8 cellular contexts compared by ENCODE assay signal in genomic region chrX:119266364-119266995, GRCh38. TPM values are rescaled to one million over a fixed set of nuclear protein-coding genes. Genes with fewer than 3 reads are reported as not detected.
DNase-seq lines count a peak whose midpoint lies in the region; ATAC-seq, FAIRE-seq and TF ChIP-seq lines count a peak whose summit lies in the region.

No MANE protein-coding gene starts in this region.

- no peak overlapping the region for H3K4me3 ChIP-seq in endothelial cell of umbilical vein (replicated peaks in 1 of 3; ENCODE audit: insufficient read depth in 1 of 3, low read depth in 1 of 3, low read length in 3 of 3)

- no peak overlapping the region for H3K27ac ChIP-seq in RWPE1
- H3K27ac ChIP-seq in endothelial cell of umbilical vein (ENCODE audit: insufficient read depth, low read depth, low read length): no peak overlapping the region

- DNase-seq in DMS 273 (lab: John Stamatoyannopoulos, UW; ENCODE audit: unreplicated experiment) (peak; percentile 64), DMS 273 treated with DMSO at 0.1 percent for 48 hours (lab: John Stamatoyannopoulos, UW) (no peak), RWPE1 (ENCODE audit: low spot score) (peak; percentile 24), endothelial cell of umbilical vein (ENCODE audit: low read depth, low spot score) (peak; percentile 23), progenitor cell of endocrine pancreas (ENCODE audit: low spot score, unreplicated experiment) (no peak), NK-92 (lab: John Stamatoyannopoulos, UW; ENCODE audit: unreplicated experiment) (no peak), NCI-H345 (lab: John Stamatoyannopoulos, UW) (no peak)

- CTCF ChIA-PET in RWPE1 (lab: Yijun Ruan, JAX): interaction anchor here (0.8 to 1.2 kb wide), 2 partner anchors 12 to 14 kb away, joined by 3 to 5 read pairs; no protein-coding TSS in a partner anchor
- CTCF ChIA-PET in endothelial cell of umbilical vein (lab: Charles Lee): interaction anchor here (0.7 to 1.0 kb wide), 2 partner anchors 8 to 159 kb away, joined by 3 read pairs; no protein-coding TSS in a partner anchor

- H3K9me3 ChIP-seq in endothelial cell of umbilical vein (replicated peaks; ENCODE audit: control insufficient read depth, insufficient read depth, low read length): no peaks in the 10 kb centered on the region

- FAIRE-seq in endothelial cell of umbilical vein (lab: Jason Lieb, UNC): peak; percentile 53

- intact Hi-C loops in endothelial cell of umbilical vein (cut with micrococcal nuclease): loop anchor here (1.0 kb wide), 1 partner anchor 147 kb away; no protein-coding TSS in a partner anchor

- TF ChIP-seq CTCF in RWPE1 (conservative IDR thresholded peaks at IDR 0.05; ENCODE audit: low read depth) (peak; percentile 69), endothelial cell of umbilical vein (IDR thresholded peaks at IDR 0.05; ENCODE audit: extremely low read depth in 1 of 2, insufficient read depth in 1 of 2, low read depth in 1 of 2, low read length in 2 of 2) (peak; percentile 53 to 62), progenitor cell of endocrine pancreas (IDR thresholded peaks at IDR 0.05; ENCODE audit: unreplicated experiment) (peak; percentile 65)

- H3K27me3 Mint-ChIP-seq in progenitor cell of endocrine pancreas: peaks cover 2% of the 10 kb centered on the region

- TF ChIP-seq POLR2A in endothelial cell of umbilical vein (IDR thresholded peaks at IDR 0.05; ENCODE audit: low read depth, low read length): no peak

- no TSS peak for BruUV-seq in endothelial cell of umbilical vein (replicated peaks; lab: Mats Ljungman, UMichigan)

- H3K27ac Mint-ChIP-seq in progenitor cell of endocrine pancreas: no peak overlapping the region

- no peak overlapping the region for H3K9ac ChIP-seq in endothelial cell of umbilical vein (replicated peaks; ENCODE audit: extremely low read depth, insufficient read depth, low read length)

- H2AFZ ChIP-seq in endothelial cell of umbilical vein (ENCODE audit: low read depth, low read length): no peak overlapping the region

- no peaks in the 10 kb centered on the region for H3K36me3 ChIP-seq in endothelial cell of umbilical vein (ENCODE audit: control insufficient read depth in 2 of 2, extremely low read depth in 1 of 2, insufficient read depth in 2 of 2, low read length in 2 of 2)

- peak; percentile 68 for ATAC-seq in GM21723 (IDR thresholded peaks at IDR 0.05; ENCODE audit: unreplicated experiment)

- dilution Hi-C loops in endothelial cell of umbilical vein (cut with MboI; ENCODE audit: extremely low pct_ligation_motif_present, low sequenced_read_pairs): no loop called here

- H3K27me3 ChIP-seq in endothelial cell of umbilical vein (ENCODE audit: control insufficient read depth in 2 of 2, insufficient read depth in 2 of 2, low read length in 2 of 2): no peaks in the 10 kb centered on the region

- no peaks in the 10 kb centered on the region for H3K79me2 ChIP-seq in endothelial cell of umbilical vein (ENCODE audit: control insufficient read depth, insufficient read depth, low read length)

- H3K4me2 ChIP-seq in endothelial cell of umbilical vein (ENCODE audit: insufficient read depth, low read length): no peak overlapping the region

- POLR2A ChIA-PET in RWPE1 (lab: Yijun Ruan, JAX; ENCODE audit: low non-redundant PET) (no interaction called here), endothelial cell of umbilical vein (lab: Charles Lee) (no interaction called here)

- no peaks in the 10 kb centered on the region for H4K20me1 ChIP-seq in endothelial cell of umbilical vein (replicated peaks; ENCODE audit: control insufficient read depth, extremely low read depth, insufficient read depth, low read length)

- H3K4me1 Mint-ChIP-seq in progenitor cell of endocrine pancreas (ENCODE audit: low read depth): no peaks in the 10 kb centered on the region

- no peaks in the 10 kb centered on the region for H3K4me1 ChIP-seq in endothelial cell of umbilical vein (ENCODE audit: control insufficient read depth, extremely low read depth, insufficient read depth, low read length)

- H3K4me3 Mint-ChIP-seq in progenitor cell of endocrine pancreas (ENCODE audit: low read depth): no peak overlapping the region

- peaks cover 7% of the 10 kb centered on the region for H3K9me3 Mint-ChIP-seq in progenitor cell of endocrine pancreas (ENCODE audit: low read depth)

- H3K36me3 Mint-ChIP-seq in progenitor cell of endocrine pancreas (ENCODE audit: insufficient read depth): no peaks in the 10 kb centered on the region

- H3K9me1 ChIP-seq in endothelial cell of umbilical vein (replicated peaks; ENCODE audit: control insufficient read depth, extremely low read depth, insufficient read depth, low read length): no peaks in the 10 kb centered on the region

TF ChIP-seq in endothelial cell of umbilical vein, 7 proteins besides CTCF, POLR2A, EP300 and RAD21:
- no peak for TF ChIP-seq EZH2 (IDR thresholded peaks at IDR 0.05; ENCODE audit: borderline replicate concordance, low read depth, low read length, severe bottlenecking)
- no peak for TF ChIP-seq MAX (IDR thresholded peaks at IDR 0.05; ENCODE audit: insufficient read depth, insufficient read length)
- TF ChIP-seq POLR2AphosphoS5 (IDR thresholded peaks at IDR 0.05; ENCODE audit: insufficient read depth, low read depth, low read length): no peak
- TF ChIP-seq FOS (IDR thresholded peaks at IDR 0.05; ENCODE audit: borderline replicate concordance, insufficient read depth, low read length): no peak
- TF ChIP-seq JUN (IDR thresholded peaks at IDR 0.05; ENCODE audit: borderline replicate concordance, insufficient read depth, insufficient read length, low read depth): no peak
- no peak for TF ChIP-seq MYC (IDR thresholded peaks at IDR 0.05; ENCODE audit: low read depth, low read length)
- no peak for TF ChIP-seq GATA2 (IDR thresholded peaks at IDR 0.05; ENCODE audit: insufficient read depth, insufficient read length, low read depth, low read length)

RNA-seq across cellular contexts. Expression of gene PGRMC1, which starts 30.4 kb away (rescaled TPM):
- total RNA-seq in endothelial cell of umbilical vein (59.2 and 61.8 TPM in 2 replicates), progenitor cell of endocrine pancreas (144 and 147 TPM in 2 replicates)
- polyA plus RNA-seq in endothelial cell of umbilical vein: 37.4 and 43.7 TPM in 2 replicates
- polyA plus RNA-seq in endothelial cell of umbilical vein (2011; cell fraction: cytosol; rRNA removed): 39.0 and 45.1 TPM in 2 replicates
- 16.9 and 22.1 TPM in 2 replicates for polyA plus RNA-seq in endothelial cell of umbilical vein (2011; cell fraction: nucleus; rRNA removed)
- 49.0 and 57.0 TPM in 2 replicates for polyA plus RNA-seq in endothelial cell of umbilical vein (2012)
- 29.5 and 34.8 TPM in 2 replicates for polyA minus RNA-seq in endothelial cell of umbilical vein
- polyA minus RNA-seq in endothelial cell of umbilical vein (2011; cell fraction: cytosol; rRNA and poly(A)+ RNA removed): 53.8 TPM
- 7.5 and 9.1 TPM in 2 replicates for polyA minus RNA-seq in endothelial cell of umbilical vein (2011; cell fraction: nucleus; rRNA and poly(A)+ RNA removed)

Comparison
In these comparisons a context has a peak if more than half of its experiments do, and no peak if none do; other contexts are left out.
1. DNase-seq: peak in DMS 273 (single experiment), RWPE1 (single experiment) and endothelial cell of umbilical vein (single experiment); none in DMS 273 treated with DMSO at 0.1 percent for 48 hours (single experiment), progenitor cell of endocrine pancreas (single experiment), NK-92 (single experiment) and NCI-H345 (single experiment).
2. Peak in every context shown above with its lines, with median percentiles within 50 percentile points of each other: CTCF ChIP-seq.